1 cellular context compared by ENCODE assay signal in genomic region chr12:59820594-59821011, GRCh38.
TF ChIP-seq lines count a peak whose summit lies in the region.

No MANE protein-coding gene starts in this region.

TF ChIP-seq in SK-N-SH, 30 proteins besides CTCF, POLR2A, EP300 and RAD21 (continued from another document):
- TF ChIP-seq, protein P1, sequence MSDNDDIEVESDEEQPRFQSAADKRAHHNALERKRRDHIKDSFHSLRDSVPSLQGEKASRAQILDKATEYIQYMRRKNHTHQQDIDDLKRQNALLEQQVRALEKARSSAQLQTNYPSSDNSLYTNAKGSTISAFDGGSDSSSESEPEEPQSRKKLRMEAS (IDR thresholded peaks at IDR 0.05; ENCODE audit: low read depth), result no peak
- TF ChIP-seq JUND (IDR thresholded peaks at IDR 0.05) (no peak), PBX3 (IDR thresholded peaks at IDR 0.05) (no peak), GATA2 (CRISPR knock-in tag; IDR thresholded peaks at IDR 0.05) (no peak), GABPA (IDR thresholded peaks at IDR 0.05; ENCODE audit: low read depth) (no peak), RCOR1 (IDR thresholded peaks at IDR 0.05; ENCODE audit: low read length) (no peak), FOXM1 (IDR thresholded peaks at IDR 0.05; ENCODE audit: low read depth) (no peak), POLR2AphosphoS5 (IDR thresholded peaks at IDR 0.05; ENCODE audit: low read depth, low read length) (no peak), IRF3 (IDR thresholded peaks at IDR 0.05; ENCODE audit: low read depth, low read length) (no peak), TEAD4 (IDR thresholded peaks at IDR 0.05; ENCODE audit: borderline replicate concordance, insufficient read depth) (no peak), MEF2A (IDR thresholded peaks at IDR 0.05; ENCODE audit: borderline replicate concordance, low read depth) (no peak), SIN3A (IDR thresholded peaks at IDR 0.05; ENCODE audit: borderline replicate concordance, low read depth, low read length) (no peak)
- TF ChIP-seq, protein P2, sequence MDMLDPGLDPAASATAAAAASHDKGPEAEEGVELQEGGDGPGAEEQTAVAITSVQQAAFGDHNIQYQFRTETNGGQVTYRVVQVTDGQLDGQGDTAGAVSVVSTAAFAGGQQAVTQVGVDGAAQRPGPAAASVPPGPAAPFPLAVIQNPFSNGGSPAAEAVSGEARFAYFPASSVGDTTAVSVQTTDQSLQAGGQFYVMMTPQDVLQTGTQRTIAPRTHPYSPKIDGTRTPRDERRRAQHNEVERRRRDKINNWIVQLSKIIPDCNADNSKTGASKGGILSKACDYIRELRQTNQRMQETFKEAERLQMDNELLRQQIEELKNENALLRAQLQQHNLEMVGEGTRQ (IDR thresholded peaks at IDR 0.05; ENCODE audit: borderline replicate concordance, low read depth, low read length), result no peak
TF ChIP-seq in SK-N-SH: peak in this region for 0.
